16 cellular contexts compared by ENCODE assay signal in genomic region chr1:224053456-224053855, GRCh38.
"Had no signal": no experiment of that assay in that cellular context is flagged by ENCODE, and none has a peak within 500 bp of the region (broad histone marks: within the 10 kb centered on the region; RNA-seq: fewer than 3 reads in every experiment).

No MANE protein-coding gene starts in this region.

- H3K36me3 ChIP-seq: WERI-Rb-1 had no signal

- ATAC-seq: activated CD8-positive, alpha-beta T cell treated with anti-CD3 and anti-CD28 coated beads for 36 hours; Right ventricle myocardium inferior had no signal

- H3K27ac ChIP-seq: SK-N-MC, WERI-Rb-1 had no signal

- H3K4me3 ChIP-seq: SK-N-MC had no signal

- DNase-seq: activated CD4-positive, alpha-beta T cell treated with anti-CD3 and anti-CD28 coated beads for 36 hours; activated CD4-positive, alpha-beta T cell treated with anti-CD3 and anti-CD28 coated beads, Interleukin-2, amount 50 U/mL, for 1 hour; activated CD8-positive, alpha-beta memory T cell treated with anti-CD3 and anti-CD28 coated beads, Interleukin-2, amount 50 U/mL, for 4 hours; activated CD8-positive, alpha-beta T cell treated with anti-CD3 and anti-CD28 coated beads for 36 hours; activated effector memory CD4-positive, alpha-beta T cell treated with Interleukin-2 at 50 U/mL for 16 hours; activated naive CD4-positive, alpha-beta T cell; aorta; central memory CD4-positive, alpha-beta T cell; NCI-H1105 treated with DMSO at 0.1 percent for 48 hours; NCI-H1436 treated with DMSO at 0.1 percent for 48 hours; NCI-H187; NCI-H2081; NCI-H510A treated with DMSO at 0.1 percent for 48 hours; WERI-Rb-1 had no signal
